Comparison of ENCODE assay signal across 11 cellular contexts in genomic region chr1:223765036-223765718, GRCh38. TPM values are rescaled to one million over a fixed set of nuclear protein-coding genes. Genes with fewer than 3 reads are reported as not detected.
DNase-seq lines count a peak whose midpoint lies in the region; ATAC-seq, FAIRE-seq and TF ChIP-seq lines count a peak whose summit lies in the region.
"Had no signal": no experiment of that assay in that cellular context is flagged by ENCODE, and none has a peak within 500 bp of the region (broad histone marks: within the 10 kb centered on the region; RNA-seq: fewer than 3 reads in every experiment).

No MANE protein-coding gene starts in this region.

- intact Hi-C loops in GM12878 (cut with micrococcal nuclease; ENCODE audit: unreplicated experiment) (no loop called here), left lung (cut with DNase I) (no loop called here)

- TF ChIP-seq CTCF in GM12878 (IDR thresholded peaks at IDR 0.05 in 2 of 3, conservative IDR thresholded peaks at IDR 0.05 in 1 of 3; ENCODE audit: control insufficient read depth in 2 of 3, extremely low read depth in 1 of 3, insufficient read depth in 1 of 3, low read depth in 3 of 3, low read length in 3 of 3), result no peak
- no peak for TF ChIP-seq CTCF in left lung (IDR thresholded peaks at IDR 0.05)

- H3K9me3 ChIP-seq in GM12878 (replicated peaks; ENCODE audit: control insufficient read depth, insufficient read depth, low read length) (no peaks in the 10 kb centered on the region), left lung (no peaks in the 10 kb centered on the region)

- SMC1A ChIA-PET in GM12878 (lab: Charles Lee; ENCODE audit: uncharacterized antibody, unreplicated experiment), result interaction anchor here (1.0 kb wide), 1 partner anchor 39 kb away, joined by 4 read pairs; no protein-coding TSS in a partner anchor

- no peak overlapping the region for H3K4me2 ChIP-seq in GM12878 (ENCODE audit: control insufficient read depth, insufficient read depth)

- TF ChIP-seq EP300 in GM12878 (IDR thresholded peaks at IDR 0.05; ENCODE audit: borderline replicate concordance in 1 of 2, control insufficient read depth in 1 of 2, low read depth in 2 of 2, low read length in 2 of 2), result no peak

- no peak overlapping the region for H2AFZ ChIP-seq in GM12878 (ENCODE audit: control insufficient read depth, low read depth, low read length)

- no peaks in the 10 kb centered on the region for H3K4me1 ChIP-seq in GM12878 (ENCODE audit: control insufficient read depth, insufficient read depth, low read length)
- peaks cover 0 to 11% of the 10 kb centered on the region in 2 donors for H3K4me1 ChIP-seq in left lung

- RAD21 ChIA-PET in GM12878 (lab: Charles Lee; ENCODE audit: unreplicated experiment), result interaction anchor here (0.6 kb wide), 1 partner anchor 72 kb away, joined by 4 read pairs; no protein-coding TSS in a partner anchor

- POLR2A ChIA-PET in GM12878 (lab: Charles Lee), result no interaction called here

- no peaks in the 10 kb centered on the region for H3K79me2 ChIP-seq in GM12878 (ENCODE audit: control insufficient read depth, insufficient read depth, low read length)

- BruUV-seq in GM12878 (replicated peaks; lab: Mats Ljungman, UMichigan), result no TSS peak

- H3K27me3 ChIP-seq in GM12878 (replicated peaks in 1 of 2; ENCODE audit: control insufficient read depth in 2 of 2, insufficient read depth in 2 of 2, low read length in 1 of 2), result no peaks in the 10 kb centered on the region
- no peaks in the 10 kb centered on the region for H3K27me3 ChIP-seq in left lung

- TF ChIP-seq POLR2A in GM12878 (IDR thresholded peaks at IDR 0.05; ENCODE audit: low read depth, low read length), result no peak

- no peak overlapping the region for H3K9ac ChIP-seq in GM12878 (ENCODE audit: control insufficient read depth, insufficient read depth, low read length)

- H3K36me3 ChIP-seq in GM12878 (ENCODE audit: control insufficient read depth in 2 of 2, insufficient read depth in 2 of 2, low read length in 1 of 2) (no peaks in the 10 kb centered on the region), left lung (peaks cover 0 to 83% of the 10 kb centered on the region in 2 donors)

- WGBS in GM12878 (ENCODE audit: insufficient coverage, insufficient replicate concordance, low lambda C conversion rate, missing lambda C conversion rate), result 91% methylated on average over 9 of the region's 9 CpGs

- no peak overlapping the region for H3K4me3 ChIP-seq in GM12878
- no peak overlapping the region for H3K4me3 ChIP-seq in left lung

- in situ Hi-C loops in GM12878 (cut with MboI), result no loop called here

- CTCF ChIA-PET in GM12878 (lab: Yijun Ruan, JAX), result no interaction called here

- no peak for FAIRE-seq in GM12878 (lab: Jason Lieb, UNC)
- FAIRE-seq: keratinocyte had no signal

- peak; percentile 58 for DNase-seq in NCI-H82 (lab: John Stamatoyannopoulos, UW)
- no peak for DNase-seq in NCI-H82 treated with DMSO at 0.1 percent for 48 hours (lab: John Stamatoyannopoulos, UW; ENCODE audit: unreplicated experiment)
- DNase-seq in GM12878 (ENCODE audit: low read depth, low spot score), result no peak
- DNase-seq in left lung, result no peak
- peak; percentile 83 for DNase-seq in superior temporal gyrus (ENCODE audit: extremely low spot score)
- no peak for DNase-seq in stimulated activated CD4-positive, alpha-beta T cell treated with anti-CD3 and anti-CD28 coated beads, Interleukin-4, amount 100 ng/mL, for 1 hour
- DNase-seq in SIG-M5 (lab: John Stamatoyannopoulos, UW), result no peak
- DNase-seq: stimulated activated CD4-positive, alpha-beta T cell treated with anti-CD3 and anti-CD28 coated beads, Interleukin-2, amount 100 ng/mL, for 48 hours had no signal

- ATAC-seq in GM12878, result peak; percentile 25; the same call in 2 of the 3 replicates
- peak; percentile 70 for ATAC-seq in left lung
- no peak for ATAC-seq in HG03378 (IDR thresholded peaks at IDR 0.05; ENCODE audit: unreplicated experiment)

- no peaks in the 10 kb centered on the region for H4K20me1 ChIP-seq in GM12878 (ENCODE audit: control insufficient read depth, insufficient read depth)

- TF ChIP-seq RAD21 in GM12878 (IDR thresholded peaks at IDR 0.05; ENCODE audit: insufficient read depth, low read depth, low read length), result no peak

- H3K27ac ChIP-seq in GM12878 (ENCODE audit: control insufficient read depth, insufficient read depth) (no peak overlapping the region), left lung (no peak overlapping the region)
- H3K27ac ChIP-seq: 22Rv1 had no signal

TF ChIP-seq in GM12878, 131 proteins besides CTCF, POLR2A, EP300 and RAD21:
- TF ChIP-seq PAX8 (IDR thresholded peaks at IDR 0.05) (no peak), NBN (IDR thresholded peaks at IDR 0.05) (no peak), LARP7 (IDR thresholded peaks at IDR 0.05) (no peak), EGR1 (IDR thresholded peaks at IDR 0.05; ENCODE audit: borderline replicate concordance in 1 of 2, low read depth in 2 of 2, low read length in 2 of 2) (no peak), HDGF (IDR thresholded peaks at IDR 0.05) (no peak), ZSCAN29 (IDR thresholded peaks at IDR 0.05) (no peak), RBBP5 (conservative IDR thresholded peaks at IDR 0.05) (no peak), GATAD2B (conservative IDR thresholded peaks at IDR 0.05; ENCODE audit: low read depth) (no peak), NR2C1 (IDR thresholded peaks at IDR 0.05) (no peak), BHLHE40 (IDR thresholded peaks at IDR 0.05; ENCODE audit: borderline replicate concordance in 1 of 2, low read depth in 2 of 2, low read length in 1 of 2) (no peak), ESRRA (IDR thresholded peaks at IDR 0.05; ENCODE audit: low read length) (no peak), USF1 (IDR thresholded peaks at IDR 0.05; ENCODE audit: borderline replicate concordance, extremely low read length, insufficient read depth, low read depth, low read length) (no peak), KLF5 (IDR thresholded peaks at IDR 0.05; ENCODE audit: partially characterized antibody) (no peak)
TF ChIP-seq in GM12878: peak in this region for 0.

RNA-seq across cellular contexts. Expression of gene CAPN2, which starts 52.8 kb away (rescaled TPM):
- 0.93 and 1.9 TPM in 2 replicates for total RNA-seq in GM12878 (2013; cell fraction: nucleolus; rRNA removed)
- 12.2 and 16.3 TPM in 2 replicates for total RNA-seq in GM12878 (2014; rRNA removed)
- 17.6 and 18.2 TPM in 2 replicates for total RNA-seq in GM12878 (2014; rRNA removed; fragmentation: Illumina TruSeq; extraction: Trizol)
- 17.9 and 18.9 TPM in 2 replicates for total RNA-seq in GM12878 (2021)
- polyA plus RNA-seq in GM12878 (2011; ENCODE audit: low read depth), result 12.0 TPM
- polyA plus RNA-seq in GM12878 (2011; rRNA removed), result 9.3 and 10.4 TPM in 2 replicates
- 5.4 and 6.3 TPM in 2 replicates for polyA plus RNA-seq in GM12878 (2011; cell fraction: cytosol; rRNA removed)
- polyA plus RNA-seq in GM12878 (2011; cell fraction: nucleus; rRNA removed), result 20.0 and 22.4 TPM in 2 replicates
- polyA plus RNA-seq in GM12878 (2012), result 4.8 and 9.3 TPM in 2 replicates
- 17.7 and 18.0 TPM in 2 replicates for polyA plus RNA-seq in GM12878 (2014; fragmentation: Illumina TruSeq; extraction: Trizol)
- polyA plus RNA-seq in GM12878 (2014; fragmentation: Nextera tagmentation; extraction: Ambion mirVana), result 1 to 10 TPM; 6.0 to 8.2 TPM
- polyA plus RNA-seq in GM12878 (2014; rRNA removed), result 21.4 and 26.4 TPM in 2 replicates
- 10 to 100 TPM; 15.7 to 16.9 TPM for polyA plus RNA-seq in GM12878 (2016; fragmentation: Nextera tagmentation; extraction: Ambion mirVana)
- polyA minus RNA-seq in GM12878 (2011; rRNA and poly(A)+ RNA removed), result 8.2 and 10.8 TPM in 2 replicates
- 3.5 and 4.8 TPM in 2 replicates for polyA minus RNA-seq in GM12878 (2011; cell fraction: cytosol; rRNA and poly(A)+ RNA removed)
- 4.1 and 9.7 TPM in 2 replicates for polyA minus RNA-seq in GM12878 (2011; cell fraction: nucleus; rRNA and poly(A)+ RNA removed)
- 100 to 1,000 TPM; 350 to 434 TPM for total RNA-seq in left lung

Comparison
In these comparisons a context has a peak if more than half of its experiments do, and no peak if none do; other contexts are left out.
1. DNase-seq: peak in NCI-H82 (single experiment) and superior temporal gyrus (single experiment); none in NCI-H82 treated with DMSO at 0.1 percent for 48 hours (single experiment), GM12878 (single experiment), left lung (0 of 2), stimulated activated CD4-positive, alpha-beta T cell treated with anti-CD3 and anti-CD28 coated beads, Interleukin-4, amount 100 ng/mL, for 1 hour (single experiment) and SIG-M5 (single experiment).
2. RNA of gene CAPN2, which starts 52.8 kb away (total RNA-seq): 350 to 434 TPM in left lung; 0.93 to 18.9 TPM in GM12878; every median in the first group is over 10 times any median in the second.